8 cellular contexts compared by ENCODE assay signal in the genomic region with DNA sequence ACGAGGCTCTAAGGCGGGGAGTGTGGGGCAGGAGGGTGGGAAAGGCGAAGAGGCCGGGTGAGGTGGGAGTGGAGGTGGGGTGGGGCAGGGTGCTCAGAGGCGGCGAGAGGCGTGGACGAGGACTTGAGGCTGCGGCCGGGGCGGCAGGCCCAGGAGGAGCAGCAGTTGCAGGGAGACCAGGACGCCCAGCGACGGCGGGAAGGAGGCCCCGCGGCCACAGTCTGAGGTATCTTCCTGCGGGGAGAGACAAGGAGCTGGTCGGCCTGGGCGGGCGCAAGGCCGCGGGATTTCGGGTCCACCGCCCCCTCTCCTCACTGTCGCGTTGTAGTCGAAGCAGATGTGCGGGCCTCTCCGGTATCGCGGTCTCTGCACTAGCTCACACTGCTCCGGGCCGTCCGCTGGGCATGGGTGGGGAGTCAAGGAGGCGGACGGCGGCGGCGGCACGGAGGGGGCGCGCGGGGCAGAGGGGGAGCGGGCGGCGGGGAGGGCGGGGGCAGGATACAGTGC. TPM values are rescaled to one million over a fixed set of nuclear protein-coding genes. Genes with fewer than 3 reads are reported as not detected.
DNase-seq lines count a peak whose midpoint lies in the region; ATAC-seq and TF ChIP-seq lines count a peak whose summit lies in the region.

No MANE protein-coding gene starts in this region.

- in situ Hi-C loops in ACHN (cut with HindIII; ENCODE audit: low pct_ligation_motif_present, low pct_unique_long_range_greater_than_20kb, low sequenced_read_pairs), result no loop called here

- ATAC-seq in GM19452 (IDR thresholded peaks at IDR 0.05; ENCODE audit: unreplicated experiment), result no peak

- DNase-seq in ELF-1 (ENCODE audit: low read depth, low spot score), result peak; percentile 34
- DNase-seq in esophagus squamous epithelium (lab: John Stamatoyannopoulos, UW), result no peak
- DNase-seq in ovary, result no peak
- no peak for DNase-seq in DMS153 treated with DMSO at 0.1 percent for 48 hours (lab: John Stamatoyannopoulos, UW; ENCODE audit: unreplicated experiment)
- no peak for DNase-seq in ACHN
- no peak for DNase-seq in COLO668 (lab: John Stamatoyannopoulos, UW; ENCODE audit: unreplicated experiment)

- intact Hi-C loops in esophagus squamous epithelium (cut with DNase I) (no loop called here), ovary (cut with DNase I) (loop anchor here in 1 of 4 donors (10.0 kb wide), 1 partner anchor 1140 kb away; a partner anchor contains a TSS)

- H3K36me3 Mint-ChIP-seq in IgD-negative memory B cell, result no peaks in the 10 kb centered on the region

- H3K27me3 Mint-ChIP-seq in IgD-negative memory B cell, result peaks cover 2% of the 10 kb centered on the region

- H3K9me3 ChIP-seq in esophagus squamous epithelium (no peaks in the 10 kb centered on the region), ovary (no peaks in the 10 kb centered on the region)

- TF ChIP-seq POLR2A in esophagus squamous epithelium (IDR thresholded peaks at IDR 0.05) (no peak), ovary (IDR thresholded peaks at IDR 0.05) (no peak)

- peaks cover 4 to 11% (median 7%) of the 10 kb centered on the region in 3 donors for H3K4me1 Mint-ChIP-seq in IgD-negative memory B cell

- H3K4me3 ChIP-seq in esophagus squamous epithelium (peak overlapping the region; percentile 38 to 80 (median 62)), ovary (peak overlapping the region; percentile 66)

- no peaks in the 10 kb centered on the region for H3K9me3 Mint-ChIP-seq in IgD-negative memory B cell

- H3K27me3 ChIP-seq in esophagus squamous epithelium, result peaks cover 0 to under 1% (median 0%) of the 10 kb centered on the region in 4 donors
- H3K27me3 ChIP-seq in ovary, result no peaks in the 10 kb centered on the region

- H3K4me1 ChIP-seq in esophagus squamous epithelium (peaks cover 10 to 27% (median 15%) of the 10 kb centered on the region in 3 donors), ovary (ENCODE audit: insufficient read depth) (peaks cover 9% of the 10 kb centered on the region)

- TF ChIP-seq EP300 in ovary (IDR thresholded peaks at IDR 0.05), result no peak

- peak overlapping the region in 1 of 3 donors; percentile 89 for H3K27ac Mint-ChIP-seq in IgD-negative memory B cell

- H3K27ac ChIP-seq in esophagus squamous epithelium, result peak overlapping the region in 3 of 4 donors; percentile 59 to 82 (median 73)
- peak overlapping the region in 1 of 2 donors; percentile 61 for H3K27ac ChIP-seq in ovary

- TF ChIP-seq CTCF in esophagus squamous epithelium (IDR thresholded peaks at IDR 0.05), result no peak
- no peak for TF ChIP-seq CTCF in ovary (IDR thresholded peaks at IDR 0.05)

- H3K36me3 ChIP-seq in esophagus squamous epithelium (no peaks in the 10 kb centered on the region), ovary (no peaks in the 10 kb centered on the region)

- H3K4me3 Mint-ChIP-seq in IgD-negative memory B cell, result peak overlapping the region; percentile 86 to 95 (median 90)

- WGBS in esophagus squamous epithelium, 2 donors, result 0 to 8% methylated on average over 1 to 23 of the region's 48 CpGs
- 3 to 7% (median 6%) methylated on average over 32 to 48 of the region's 48 CpGs for WGBS in ovary, 3 donors

RNA-seq across cellular contexts. Expression of a gene that starts 5.3 kb away (rescaled TPM):
- polyA plus RNA-seq in IgD-negative memory B cell, result 33.9 TPM
- 10 to 100 TPM; 24.2 to 41.6 (median 30.6) TPM for total RNA-seq in esophagus squamous epithelium
- total RNA-seq in ovary, result 10 to 100 TPM; 32.3 to 58.4 (median 36.9) TPM
- 10 to 100 TPM in 1 of 2 donors, 1 to 10 TPM in 1; 8.5 to 40.2 TPM for polyA plus RNA-seq in ovary

RNA-seq across cellular contexts. Expression of a gene that starts 14.0 kb away (rescaled TPM):
- polyA plus RNA-seq in IgD-negative memory B cell (63.3 TPM), ovary (10 to 100 TPM in 1 of 2 donors, 1 to 10 TPM in 1; 4.5 to 10.8 TPM)
- total RNA-seq in esophagus squamous epithelium (10 to 100 TPM; 18.1 to 21.9 (median 20.5) TPM), ovary (10 to 100 TPM in 3 of 7 donors, 1 to 10 TPM in 4; 8.0 to 17.1 (median 9.6) TPM)

RNA-seq across cellular contexts. Expression of a gene that starts 14.1 kb away (rescaled TPM):
- polyA plus RNA-seq in IgD-negative memory B cell (30.4 TPM), ovary (10 to 100 TPM; 21.8 to 21.9 TPM)
- total RNA-seq in esophagus squamous epithelium (10 to 100 TPM; 10.4 to 21.2 (median 16.1) TPM), ovary (10 to 100 TPM; 19.4 to 26.3 (median 22.4) TPM)

RNA-seq across cellular contexts. Expression of a gene that starts 19.1 kb away (rescaled TPM):
- polyA plus RNA-seq in IgD-negative memory B cell (not detected), ovary (under 1 TPM; 0.50 to 0.81 TPM)
- total RNA-seq in esophagus squamous epithelium (1 to 10 TPM in 1 of 4 donors, not detected in 3; 1.1 TPM), ovary (10 to 100 TPM in 2 of 7 donors, 1 to 10 TPM in 5; 1.0 to 75.1 (median 3.4) TPM)

RNA-seq across cellular contexts. Expression of a gene that starts 24.0 kb away (rescaled TPM):
- 155 TPM for polyA plus RNA-seq in IgD-negative memory B cell
- 10 to 100 TPM; 11.9 to 31.7 (median 24.9) TPM for total RNA-seq in esophagus squamous epithelium
- 10 to 100 TPM; 16.2 to 32.6 (median 25.5) TPM for total RNA-seq in ovary
- polyA plus RNA-seq in ovary, result 10 to 100 TPM; 12.5 to 27.4 TPM
